Comparison of ENCODE assay signal across 12 cellular contexts in the genomic region with DNA sequence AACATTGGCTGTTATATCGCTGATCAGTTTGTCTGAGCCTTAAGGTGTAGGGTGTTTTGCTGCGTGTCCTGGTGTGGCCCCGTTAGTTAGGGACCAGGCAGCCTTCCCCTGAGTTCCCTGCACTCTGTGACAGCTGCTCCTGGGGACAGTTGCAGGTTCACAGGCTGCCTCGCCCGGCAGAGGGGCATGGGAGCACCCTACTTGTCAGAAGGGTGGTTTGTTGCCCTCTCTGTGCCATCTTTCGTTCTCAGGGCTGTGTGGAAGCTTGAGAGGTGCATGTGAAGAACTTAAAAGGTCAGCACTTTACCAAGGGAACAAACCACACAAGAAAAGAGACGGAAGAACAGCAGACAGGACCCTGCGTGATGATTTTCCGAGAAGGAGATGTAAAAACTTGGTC.
DNase-seq lines count a peak whose midpoint lies in the region; ATAC-seq and TF ChIP-seq lines count a peak whose summit lies in the region.
"Had no signal": no experiment of that assay in that cellular context is flagged by ENCODE, and none has a peak within 500 bp of the region (broad histone marks: within the 10 kb centered on the region; RNA-seq: fewer than 3 reads in every experiment).

No MANE protein-coding gene starts in this region.

- peaks cover 91% of the 10 kb centered on the region for H3K4me1 Mint-ChIP-seq in activated naive CD8-positive, alpha-beta T cell treated with anti-CD3 and anti-CD28 coated beads, Interleukin-2, amount 50 U/mL, for 24 hours

- H3K27ac Mint-ChIP-seq in activated naive CD8-positive, alpha-beta T cell treated with anti-CD3 and anti-CD28 coated beads, Interleukin-2, amount 50 U/mL, for 24 hours: peak overlapping the region; percentile 87

- H3K27ac ChIP-seq in KOPT-K1 (ENCODE audit: low read depth, low read length, poor library complexity, severe bottlenecking) (peak overlapping the region; percentile 87), psoas muscle (peak overlapping the region; percentile 58)

- H3K4me3 ChIP-seq in psoas muscle: no peak overlapping the region
- H3K4me3 ChIP-seq: gastrocnemius medialis had no signal

- H3K36me3 ChIP-seq in KOPT-K1 (ENCODE audit: insufficient read depth, low read length) (no peaks in the 10 kb centered on the region), psoas muscle (ENCODE audit: insufficient read depth in 1 of 2, low read depth in 1 of 2) (no peaks in the 10 kb centered on the region)
- H3K36me3 ChIP-seq: gastrocnemius medialis had no signal

- DNase-seq in activated CD4-positive, alpha-beta T cell treated with anti-CD3 and anti-CD28 coated beads for 4 hours: peak; percentile 24 to 38
- no peak for DNase-seq in activated CD4-positive, alpha-beta T cell treated with anti-CD3 and anti-CD28 coated beads, Interleukin-2, amount 50 U/mL, for 1 hour
- no peak for DNase-seq in activated naive CD8-positive, alpha-beta T cell treated with anti-CD3 and anti-CD28 coated beads, Interleukin-2, amount 50 U/mL, for 24 hours
- DNase-seq in psoas muscle (no peak), AG08395 (ENCODE audit: low spot score) (no peak)
- DNase-seq: HCEC 1CT, NCI-H1694 treated with DMSO at 0.1 percent for 48 hours, NCI-H526 had no signal

- H3K4me3 Mint-ChIP-seq in activated naive CD8-positive, alpha-beta T cell treated with anti-CD3 and anti-CD28 coated beads, Interleukin-2, amount 50 U/mL, for 24 hours: peak overlapping the region; percentile 60

- intact Hi-C loops in psoas muscle (cut with DNase I): loop anchor here (2.0 to 10.0 kb wide), 4 partner anchors 111 to 161 kb away; no protein-coding TSS in a partner anchor

- no peaks in the 10 kb centered on the region for H3K36me3 Mint-ChIP-seq in activated naive CD8-positive, alpha-beta T cell treated with anti-CD3 and anti-CD28 coated beads, Interleukin-2, amount 50 U/mL, for 24 hours (ENCODE audit: low read depth)

- H3K27me3 ChIP-seq in psoas muscle (ENCODE audit: insufficient read depth in 3 of 3, low read length in 2 of 3): no peaks in the 10 kb centered on the region
- H3K27me3 ChIP-seq: gastrocnemius medialis had no signal

- peaks cover 64% of the 10 kb centered on the region for H3K4me1 ChIP-seq in psoas muscle

- no peak for TF ChIP-seq CTCF in psoas muscle (IDR thresholded peaks at IDR 0.05)

- no peaks in the 10 kb centered on the region for H3K9me3 ChIP-seq in KOPT-K1 (ENCODE audit: insufficient read depth, low read length, poor library complexity, severe bottlenecking)
- no peaks in the 10 kb centered on the region for H3K9me3 ChIP-seq in psoas muscle
- H3K9me3 ChIP-seq: gastrocnemius medialis had no signal

- no peaks in the 10 kb centered on the region for H3K9me3 Mint-ChIP-seq in activated naive CD8-positive, alpha-beta T cell treated with anti-CD3 and anti-CD28 coated beads, Interleukin-2, amount 50 U/mL, for 24 hours

- no peak for ATAC-seq in activated naive CD8-positive, alpha-beta T cell treated with anti-CD3 and anti-CD28 coated beads, Interleukin-2, amount 50 U/mL, for 24 hours
- ATAC-seq in psoas muscle (peak in 1 of 4 donors; percentile 18), HG02678 (IDR thresholded peaks at IDR 0.05; ENCODE audit: unreplicated experiment) (no peak), HG02970 (IDR thresholded peaks at IDR 0.05; ENCODE audit: low FRiP score, unreplicated experiment) (no peak)

- H3K27me3 Mint-ChIP-seq in activated naive CD8-positive, alpha-beta T cell treated with anti-CD3 and anti-CD28 coated beads, Interleukin-2, amount 50 U/mL, for 24 hours: no peaks in the 10 kb centered on the region

- WGBS in psoas muscle, 3 donors: 73 to 93% (median 82%) methylated on average over 9 of the region's 9 CpGs

Comparison
In these comparisons a context has a peak if more than half of its experiments do, and no peak if none do; other contexts are left out.
1. DNase-seq: peak in activated CD4-positive, alpha-beta T cell treated with anti-CD3 and anti-CD28 coated beads for 4 hours (2 of 2); none in activated CD4-positive, alpha-beta T cell treated with anti-CD3 and anti-CD28 coated beads, Interleukin-2, amount 50 U/mL, for 1 hour (single experiment), activated naive CD8-positive, alpha-beta T cell treated with anti-CD3 and anti-CD28 coated beads, Interleukin-2, amount 50 U/mL, for 24 hours (single experiment), psoas muscle (0 of 2) and AG08395 (single experiment).